23 cellular contexts compared by ENCODE assay signal in the genomic region with DNA sequence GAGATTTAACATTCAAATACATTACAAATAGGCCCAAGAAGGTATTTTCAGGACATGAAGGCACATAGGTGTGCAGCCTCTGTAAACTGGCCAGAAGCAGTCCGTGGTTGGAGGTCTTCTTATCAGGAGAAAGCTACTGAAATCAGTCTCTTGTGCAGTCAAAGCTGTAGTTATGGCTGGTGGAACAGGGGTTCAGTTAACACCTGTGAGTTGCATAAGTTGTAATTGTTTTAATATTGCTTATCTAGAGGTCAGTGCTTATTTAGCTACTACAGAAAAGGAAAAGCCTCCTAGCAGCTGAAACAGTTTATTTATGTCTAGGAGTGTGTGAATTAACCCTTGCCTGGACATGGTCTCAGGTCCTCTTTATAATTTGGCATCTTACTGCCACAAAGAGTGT.
"Had no signal": no experiment of that assay in that cellular context is flagged by ENCODE, and none has a peak within 500 bp of the region (broad histone marks: within the 10 kb centered on the region; RNA-seq: fewer than 3 reads in every experiment).

No MANE protein-coding gene starts in this region.

- H3K36me3 ChIP-seq: esophagus muscularis mucosa, gastroesophageal sphincter, heart left ventricle, left lung, lower lobe of right lung had no signal

- H3K9me3 ChIP-seq: esophagus muscularis mucosa, gastroesophageal sphincter, lower lobe of right lung had no signal

- DNase-seq: dermis blood vessel endothelial cell; dorsolateral prefrontal cortex; effector CD4-positive, alpha-beta T cell; effector memory CD4-positive, alpha-beta T cell; foreskin keratinocyte; heart left ventricle; hypothalamus; immature natural killer cell; islet precursor cell; kidney; kidney glomerular epithelial cell; left colon; left lung; left ventricle myocardium superior; lower lobe of right lung; mesenchymal stem cell; mucosa of descending colon; naive B cell; naive thymus-derived CD8-positive, alpha-beta T cell had no signal

- H3K27me3 ChIP-seq: dorsolateral prefrontal cortex, esophagus muscularis mucosa, foreskin keratinocyte, gastroesophageal sphincter, heart left ventricle, hepatocyte, left lung had no signal

- H3K4me2 ChIP-seq: hepatocyte had no signal

- ATAC-seq: foreskin keratinocyte; gastroesophageal sphincter; heart left ventricle; left colon; left lung; left ventricle myocardium superior; lower lobe of right lung; mucosa of descending colon; naive thymus-derived CD8-positive, alpha-beta T cell had no signal

- H3K4me3 ChIP-seq: coronary artery, dorsolateral prefrontal cortex, esophagus muscularis mucosa, gastroesophageal sphincter, heart left ventricle, hepatocyte, left lung, lower lobe of right lung, mucosa of descending colon had no signal

- H2AFZ ChIP-seq: hepatocyte had no signal

- H3K4me1 ChIP-seq: esophagus muscularis mucosa, foreskin keratinocyte, gastroesophageal sphincter, heart left ventricle, left lung, lower lobe of right lung had no signal

- H3K79me2 ChIP-seq: hepatocyte had no signal

- H3K27ac ChIP-seq: coronary artery, dorsolateral prefrontal cortex, esophagus muscularis mucosa, foreskin keratinocyte, gastroesophageal sphincter, heart left ventricle, hepatocyte, left lung, lower lobe of right lung had no signal
